ENCODE assay signal across 8 cellular contexts in genomic region chr15:31324739-31325431, GRCh38. TPM values are rescaled to one million over a fixed set of nuclear protein-coding genes. Genes with fewer than 3 reads are reported as not detected.
DNase-seq lines count a peak whose midpoint lies in the region; ATAC-seq and TF ChIP-seq lines count a peak whose summit lies in the region.

No MANE protein-coding gene starts in this region.

- intact Hi-C loops in left lung (cut with DNase I), result loop anchor here in 1 of 2 donors (5.0 kb wide), 1 partner anchor 113 kb away; no protein-coding TSS in a partner anchor

- H3K27me3 ChIP-seq in left lung (no peaks in the 10 kb centered on the region), thoracic aorta (replicated peaks; ENCODE audit: insufficient read depth) (no peaks in the 10 kb centered on the region)

- peak overlapping the region; percentile 86 for H3K4me3 Mint-ChIP-seq in activated T-cell treated with anti-CD3 and anti-CD28 coated beads, Interleukin-2, amount 50 U/mL, for 24 hours
- H3K4me3 Mint-ChIP-seq in activated naive CD8-positive, alpha-beta T cell treated with anti-CD3 and anti-CD28 coated beads, Interleukin-2, amount 50 U/mL, for 24 hours, result peak overlapping the region; percentile 84

- H3K9me3 ChIP-seq in left lung (peaks cover 0 to 2% of the 10 kb centered on the region in 2 donors), thoracic aorta (no peaks in the 10 kb centered on the region)

- H3K36me3 Mint-ChIP-seq in activated T-cell treated with anti-CD3 and anti-CD28 coated beads, Interleukin-2, amount 50 U/mL, for 24 hours (ENCODE audit: low read depth), result peaks cover 19% of the 10 kb centered on the region
- H3K36me3 Mint-ChIP-seq in activated naive CD8-positive, alpha-beta T cell treated with anti-CD3 and anti-CD28 coated beads, Interleukin-2, amount 50 U/mL, for 24 hours (ENCODE audit: low read depth), result peaks cover 6% of the 10 kb centered on the region

- ATAC-seq in activated naive CD8-positive, alpha-beta T cell treated with anti-CD3 and anti-CD28 coated beads, Interleukin-2, amount 50 U/mL, for 24 hours, result no peak
- ATAC-seq in left lung, result no peak
- no peak for ATAC-seq in thoracic aorta (ENCODE audit: insufficient number of reproducible peaks, low FRiP score, low read depth)

- DNase-seq in activated T-cell treated with anti-CD3 and anti-CD28 coated beads, Interleukin-2, amount 50 U/mL, for 24 hours, result no peak
- DNase-seq in activated T-cell treated with anti-CD3 and anti-CD28 coated beads for 4 hours (no peak), left lung (no peak), thoracic aorta (ENCODE audit: low spot score) (no peak), NCI-H82 treated with DMSO at 0.1 percent for 48 hours (lab: John Stamatoyannopoulos, UW; ENCODE audit: unreplicated experiment) (no peak), HK-2 (ENCODE audit: unreplicated experiment) (no peak), ecto neural progenitor cell (ENCODE audit: low spot score) (no peak)
- no peak for DNase-seq in activated naive CD8-positive, alpha-beta T cell treated with anti-CD3 and anti-CD28 coated beads, Interleukin-2, amount 50 U/mL, for 24 hours

- H3K4me3 ChIP-seq in left lung (peak overlapping the region; percentile 91 to 97), thoracic aorta (peak overlapping the region; percentile 76)

- peaks cover 36% of the 10 kb centered on the region for H3K4me1 Mint-ChIP-seq in activated T-cell treated with anti-CD3 and anti-CD28 coated beads, Interleukin-2, amount 50 U/mL, for 24 hours (ENCODE audit: low read depth)
- peaks cover 48% of the 10 kb centered on the region for H3K4me1 Mint-ChIP-seq in activated naive CD8-positive, alpha-beta T cell treated with anti-CD3 and anti-CD28 coated beads, Interleukin-2, amount 50 U/mL, for 24 hours

- TF ChIP-seq CTCF in left lung (IDR thresholded peaks at IDR 0.05) (no peak), thoracic aorta (IDR thresholded peaks at IDR 0.05) (no peak)

- H3K27ac ChIP-seq in left lung (peak overlapping the region; percentile 99 to 100), thoracic aorta (peak overlapping the region; percentile 85 to 95)

- no peaks in the 10 kb centered on the region for H3K36me3 ChIP-seq in left lung
- no peaks in the 10 kb centered on the region for H3K36me3 ChIP-seq in thoracic aorta

- peaks cover 12 to 45% of the 10 kb centered on the region in 2 donors for H3K4me1 ChIP-seq in left lung
- H3K4me1 ChIP-seq in thoracic aorta (ENCODE audit: control insufficient read depth in 1 of 2, low read depth in 2 of 2), result peaks cover 19 to 20% of the 10 kb centered on the region in 2 donors

- H3K27me3 Mint-ChIP-seq in activated T-cell treated with anti-CD3 and anti-CD28 coated beads, Interleukin-2, amount 50 U/mL, for 24 hours, result no peaks in the 10 kb centered on the region
- no peaks in the 10 kb centered on the region for H3K27me3 Mint-ChIP-seq in activated naive CD8-positive, alpha-beta T cell treated with anti-CD3 and anti-CD28 coated beads, Interleukin-2, amount 50 U/mL, for 24 hours

- peak overlapping the region; percentile 91 for H3K27ac Mint-ChIP-seq in activated T-cell treated with anti-CD3 and anti-CD28 coated beads, Interleukin-2, amount 50 U/mL, for 24 hours
- peak overlapping the region; percentile 84 for H3K27ac Mint-ChIP-seq in activated naive CD8-positive, alpha-beta T cell treated with anti-CD3 and anti-CD28 coated beads, Interleukin-2, amount 50 U/mL, for 24 hours

- H3K9me3 Mint-ChIP-seq in activated T-cell treated with anti-CD3 and anti-CD28 coated beads, Interleukin-2, amount 50 U/mL, for 24 hours, result no peaks in the 10 kb centered on the region
- H3K9me3 Mint-ChIP-seq in activated naive CD8-positive, alpha-beta T cell treated with anti-CD3 and anti-CD28 coated beads, Interleukin-2, amount 50 U/mL, for 24 hours, result peaks cover 9% of the 10 kb centered on the region

RNA-seq across cellular contexts. Expression of gene KLF13, which starts 1.8 kb away (rescaled TPM):
- 100 to 1,000 TPM; 110 to 116 TPM for total RNA-seq in left lung
- total RNA-seq in thoracic aorta, result 10 to 100 TPM; 59.5 to 76.5 TPM
